8 cellular contexts compared by ENCODE assay signal in genomic region chr9:6646028-6646636, GRCh38. TPM values are rescaled to one million over a fixed set of nuclear protein-coding genes. Genes with fewer than 3 reads are reported as not detected.
DNase-seq lines count a peak whose midpoint lies in the region; ATAC-seq and TF ChIP-seq lines count a peak whose summit lies in the region.

No MANE protein-coding gene starts in this region.

- TF ChIP-seq POLR2A in tibial nerve (IDR thresholded peaks at IDR 0.05) = no peak

- no peak overlapping the region for H2AK5ac ChIP-seq in mesendoderm (ENCODE audit: low read length)

- peaks cover 18% of the 10 kb centered on the region for H3K4me1 Mint-ChIP-seq in activated naive CD8-positive, alpha-beta T cell treated with anti-CD3 and anti-CD28 coated beads, Interleukin-2, amount 50 U/mL, for 24 hours

- H3K27ac ChIP-seq in HUES48 (ENCODE audit: low read depth, low read length) (no peak overlapping the region), mesendoderm (ENCODE audit: low read depth, low read length) (no peak overlapping the region), tibial nerve (peak overlapping the region in 2 of 4 donors; percentile 7 to 76)

- no peak overlapping the region for H3K4ac ChIP-seq in mesendoderm (ENCODE audit: low read depth, low read length)

- H3K4me3 ChIP-seq in HUES48 (ENCODE audit: low read depth, low read length) (peak overlapping the region; percentile 94), mesendoderm (ENCODE audit: low read length) (peak overlapping the region; percentile 42), tibial nerve (peak overlapping the region; percentile 29 to 56 (median 43))

- peaks cover 62% of the 10 kb centered on the region for H3K27me3 Mint-ChIP-seq in activated naive CD8-positive, alpha-beta T cell treated with anti-CD3 and anti-CD28 coated beads, Interleukin-2, amount 50 U/mL, for 24 hours

- H2BK120ac ChIP-seq in mesendoderm (ENCODE audit: low read depth, low read length) = no peak overlapping the region

- H3K27me3 ChIP-seq in HUES48 (ENCODE audit: control insufficient read depth, insufficient read depth, low read length) (peaks cover 12% of the 10 kb centered on the region), mesendoderm (ENCODE audit: insufficient read depth, low read length, poor library complexity) (no peaks in the 10 kb centered on the region), tibial nerve (peaks cover 0 to 63% of the 10 kb centered on the region in 2 donors)

- ATAC-seq in activated naive CD8-positive, alpha-beta T cell treated with anti-CD3 and anti-CD28 coated beads, Interleukin-2, amount 50 U/mL, for 24 hours = peak; percentile 51

- no peaks in the 10 kb centered on the region for H3K9me3 Mint-ChIP-seq in activated naive CD8-positive, alpha-beta T cell treated with anti-CD3 and anti-CD28 coated beads, Interleukin-2, amount 50 U/mL, for 24 hours

- no peak for TF ChIP-seq EP300 in tibial nerve (IDR thresholded peaks at IDR 0.05)

- H3K9ac ChIP-seq in HUES48 (ENCODE audit: low read depth, low read length) (peak overlapping the region; percentile 65), mesendoderm (ENCODE audit: low read length) (peak overlapping the region; percentile 68)

- no peak overlapping the region for H3K23ac ChIP-seq in mesendoderm (ENCODE audit: low read length)

- H3K4me1 ChIP-seq in HUES48 (ENCODE audit: control insufficient read depth, insufficient read depth, low read length) (peaks cover 16% of the 10 kb centered on the region), mesendoderm (ENCODE audit: control insufficient read depth, low read depth, low read length) (no peaks in the 10 kb centered on the region), tibial nerve (peaks cover 0 to 23% (median 10%) of the 10 kb centered on the region in 4 donors)

- TF ChIP-seq CTCF in tibial nerve (IDR thresholded peaks at IDR 0.05) = no peak

- no peak overlapping the region for H3K18ac ChIP-seq in mesendoderm (ENCODE audit: low read length)

- H3K27ac Mint-ChIP-seq in activated naive CD8-positive, alpha-beta T cell treated with anti-CD3 and anti-CD28 coated beads, Interleukin-2, amount 50 U/mL, for 24 hours = no peak overlapping the region

- H3K36me3 Mint-ChIP-seq in activated naive CD8-positive, alpha-beta T cell treated with anti-CD3 and anti-CD28 coated beads, Interleukin-2, amount 50 U/mL, for 24 hours (ENCODE audit: low read depth) = no peaks in the 10 kb centered on the region

- H3K79me2 ChIP-seq in mesendoderm (ENCODE audit: control insufficient read depth, insufficient read depth, low read length) = peaks cover 4% of the 10 kb centered on the region

- no CpG with 5 or more reads among the region's 18 CpGs for WGBS in mesendoderm (ENCODE audit: extremely low coverage, insufficient coverage, low lambda C conversion rate)
- whole genome bisulfite sequencing in tibial nerve, 2 donors = 28 to 32% methylated on average over 18 of the region's 18 CpGs

- no peak overlapping the region for H4K8ac ChIP-seq in mesendoderm (ENCODE audit: low read depth, low read length)

- H2BK5ac ChIP-seq in mesendoderm (ENCODE audit: low read length) = no peak overlapping the region

- H2BK15ac ChIP-seq in mesendoderm (replicated peaks; ENCODE audit: low read depth) = no peak overlapping the region

- H4K5ac ChIP-seq in mesendoderm (ENCODE audit: low read length) = no peak overlapping the region

- peak; percentile 65 for DNase-seq in Daoy (ENCODE audit: low read depth)
- DNase-seq in activated naive CD8-positive, alpha-beta T cell treated with anti-CD3 and anti-CD28 coated beads, Interleukin-2, amount 50 U/mL, for 24 hours = peak; percentile 18
- DNase-seq in mesendoderm = no peak
- no peak for DNase-seq in tibial nerve (ENCODE audit: low spot score in 2 of 2)
- no peak for DNase-seq in CD1c-positive myeloid dendritic cell (ENCODE audit: extremely low spot score)
- no peak for DNase-seq in NOMO-1 treated with DMSO at 0.1 percent for 48 hours (lab: John Stamatoyannopoulos, UW; ENCODE audit: unreplicated experiment)
- DNase-seq in SIG-M5 (lab: John Stamatoyannopoulos, UW) = no peak

- H3K4me3 Mint-ChIP-seq in activated naive CD8-positive, alpha-beta T cell treated with anti-CD3 and anti-CD28 coated beads, Interleukin-2, amount 50 U/mL, for 24 hours = peak overlapping the region; percentile 78

- H3K79me1 ChIP-seq in mesendoderm (ENCODE audit: low read length) = peaks cover 4% of the 10 kb centered on the region

- H3K36me3 ChIP-seq in HUES48 (ENCODE audit: control insufficient read depth, insufficient read depth, low read length) = peaks cover 10% of the 10 kb centered on the region
- H3K36me3 ChIP-seq in mesendoderm (ENCODE audit: control insufficient read depth, insufficient read depth, low read length) = no peaks in the 10 kb centered on the region
- H3K36me3 ChIP-seq in tibial nerve = no peaks in the 10 kb centered on the region

- H3K4me2 ChIP-seq in mesendoderm (ENCODE audit: low read length) = peak overlapping the region; percentile 52

- H3K56ac ChIP-seq in mesendoderm (ENCODE audit: low read length) = peak overlapping the region; percentile 81

- H3K9me3 ChIP-seq in HUES48 (ENCODE audit: control insufficient read depth, insufficient read depth, low read length) (no peaks in the 10 kb centered on the region), tibial nerve (no peaks in the 10 kb centered on the region)

RNA-seq across cellular contexts. Expression of gene GLDC, which starts 0.6 kb away (rescaled TPM):
- total RNA-seq in Daoy (2014; rRNA removed; shearing (Covaris generic)) = 4.6 and 16.3 TPM in 2 replicates
- polyA plus RNA-seq in mesendoderm (2013, experiment 1 of 2) = 39.5 TPM
- 39.3 TPM for polyA plus RNA-seq in mesendoderm (2013, experiment 2 of 2)
- 10 to 100 TPM; 14.4 to 54.1 (median 21.8) TPM for total RNA-seq in tibial nerve

Comparison
In these comparisons a context has a peak if more than half of its experiments do, and no peak if none do; other contexts are left out.
1. DNase-seq: peak in Daoy (single experiment) and activated naive CD8-positive, alpha-beta T cell treated with anti-CD3 and anti-CD28 coated beads, Interleukin-2, amount 50 U/mL, for 24 hours (single experiment); none in mesendoderm (single experiment), tibial nerve (0 of 2), CD1c-positive myeloid dendritic cell (single experiment), NOMO-1 treated with DMSO at 0.1 percent for 48 hours (single experiment) and SIG-M5 (single experiment).
2. H3K4me3 ChIP-seq: peak in every context shown above with its lines; median percentile 94 in HUES48; 43 in tibial nerve; 42 in mesendoderm.